9 cellular contexts compared by ENCODE assay signal in genomic region chr6:70215460-70215859, GRCh38.
"Had no signal": no experiment of that assay in that cellular context is flagged by ENCODE, and none has a peak within 500 bp of the region (broad histone marks: within the 10 kb centered on the region; RNA-seq: fewer than 3 reads in every experiment).

No MANE protein-coding gene starts in this region.

- H3K36me3 ChIP-seq: HAP-1 had no signal

- H3K4me1 ChIP-seq: HAP-1 had no signal

- DNase-seq: GM23248, GOT3, H7, H9, HCEC 1CT, HFFc6 had no signal

- H3K9me3 ChIP-seq: HAP-1 had no signal

- H3K27ac ChIP-seq: GM23248 had no signal

- H3K4me3 ChIP-seq: GM23248, GM23338, HAP-1 had no signal

- H3K9ac ChIP-seq: GM23248 had no signal

- ATAC-seq: GM23338, HCT116 had no signal
